24 cellular contexts compared by ENCODE assay signal in genomic region chr12:19750116-19750644, GRCh38.
"Had no signal": no experiment of that assay in that cellular context is flagged by ENCODE, and none has a peak within 500 bp of the region (broad histone marks: within the 10 kb centered on the region; RNA-seq: fewer than 3 reads in every experiment).

No MANE protein-coding gene starts in this region.

- H3K27me3 ChIP-seq: esophagus muscularis mucosa, heart left ventricle, stomach, thyroid gland, upper lobe of right lung had no signal

- H3K9me3 ChIP-seq: thyroid gland had no signal

- H3K4me3 ChIP-seq: esophagus muscularis mucosa, heart left ventricle, left ventricle myocardium inferior, lung, mucosa of descending colon, skin epidermis, stomach, thyroid gland, upper lobe of right lung had no signal

- H3K4me1 ChIP-seq: stomach, upper lobe of right lung had no signal

- H3K27ac ChIP-seq: esophagus muscularis mucosa, left ventricle myocardium inferior, skin epidermis, stomach, thyroid gland, upper lobe of right lung, VCaP had no signal

- DNase-seq: activated CD4-positive, alpha-beta T cell treated with anti-CD3 and anti-CD28 coated beads for 4 hours; activated CD4-positive, alpha-beta T cell treated with anti-CD3 and anti-CD28 coated beads, Interleukin-2, amount 50 U/mL, for 4 hours; activated CD8-positive, alpha-beta memory T cell treated with anti-CD3 and anti-CD28 coated beads for 24 hours; activated effector memory CD4-positive, alpha-beta T cell treated with Interleukin-2 at 50 U/mL for 16 hours; activated naive CD4-positive, alpha-beta T cell treated with Interleukin-2 at 50 U/mL for 16 hours; central memory CD4-positive, alpha-beta T cell; endodermal cell; heart left ventricle; kidney glomerular epithelial cell; left ventricle myocardium inferior; mucosa of descending colon; posterior cingulate gyrus; stimulated activated CD4-positive, alpha-beta T cell treated with anti-CD3 and anti-CD28 coated beads, Interleukin-4, amount 100 ng/mL, for 4 hours; stimulated activated naive B cell treated with anti-CD40 and anti-IgM and Interleukin-4, amounts not matched to agents 10 μg/mL and 1 μg/mL and 100 μg/mL, for 72 hours; stomach; SW 1271; T-helper 9 cell; thyroid gland; upper lobe of right lung had no signal

- H3K36me3 ChIP-seq: esophagus muscularis mucosa, heart left ventricle, stomach, thyroid gland, upper lobe of right lung had no signal

- ATAC-seq: heart left ventricle; mucosa of descending colon; sciatic nerve; stimulated activated naive B cell treated with anti-CD40 and anti-IgM and Interleukin-4, amounts not matched to agents 10 μg/mL and 1 μg/mL and 100 μg/mL, for 72 hours; upper lobe of right lung had no signal
